2 cellular contexts compared by ENCODE assay signal in the genomic region with DNA sequence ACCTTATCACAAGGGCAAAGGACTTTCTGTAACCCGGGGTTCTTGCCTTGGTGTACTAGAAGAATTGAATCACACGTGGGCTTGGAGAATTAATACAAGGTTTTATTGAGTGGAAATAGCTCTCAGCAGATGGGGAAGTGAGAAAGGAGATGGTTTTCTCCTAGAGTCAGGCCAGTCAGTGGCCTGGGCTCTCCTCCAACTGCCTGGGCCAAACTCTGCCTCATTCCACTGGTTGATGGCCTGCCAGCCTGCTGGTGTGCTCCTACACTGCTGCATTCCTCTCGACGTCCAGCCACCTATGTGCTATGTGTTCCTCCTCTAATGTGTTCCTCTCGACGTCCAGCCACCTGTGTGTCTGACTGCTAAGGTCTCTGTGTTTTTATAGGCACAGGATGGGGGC.
A peak's percentile ranks its signal among the peaks of the same experiment; 100 is the strongest.
TF ChIP-seq lines count a peak whose summit lies in the region.

No MANE protein-coding gene starts in this region.

TF ChIP-seq in GM12891, 5 proteins besides CTCF, POLR2A, EP300 and RAD21:
- TF ChIP-seq POLR2AphosphoS5 (IDR thresholded peaks at IDR 0.05; ENCODE audit: low read depth, low read length) (no peak), TAF1 (IDR thresholded peaks at IDR 0.05; ENCODE audit: low read depth, low read length) (no peak), SPI1 (IDR thresholded peaks at IDR 0.05; ENCODE audit: low read depth, low read length) (peak; percentile 53; the same call in 1 of the 2 replicates)

TF ChIP-seq in H1, 55 proteins besides CTCF, POLR2A, EP300 and RAD21:
- TF ChIP-seq BRCA1 (IDR thresholded peaks at IDR 0.05; ENCODE audit: low read depth, low read length): no peak
- TF ChIP-seq BCL11A (IDR thresholded peaks at IDR 0.05; ENCODE audit: low read depth in 2 of 2, low read length in 2 of 2): no peak
- no peak for TF ChIP-seq NANOG (IDR thresholded peaks at IDR 0.05; ENCODE audit: insufficient read depth, low read depth, low read length, poor library complexity, severe bottlenecking)
